Comparison of ENCODE assay signal across 1 cellular context in genomic region chr21:29775462-29775861, GRCh38.
A peak's percentile ranks its signal among the peaks of the same experiment; 100 is the strongest.
TF ChIP-seq lines count a peak whose summit lies in the region.

No MANE protein-coding gene starts in this region.

TF ChIP-seq in K562, 482 proteins besides CTCF, POLR2A, EP300 and RAD21:
- TF ChIP-seq RFX1 (IDR thresholded peaks at IDR 0.05) (peak; percentile 85), PREB (CRISPR knock-in tag; IDR thresholded peaks at IDR 0.05) (no peak), ZNF212 (CRISPR knock-in tag; IDR thresholded peaks at IDR 0.05) (no peak), HOXB6 (CRISPR knock-in tag; IDR thresholded peaks at IDR 0.05; ENCODE audit: borderline replicate concordance) (no peak), PTTG1 (tag; IDR thresholded peaks at IDR 0.05; ENCODE audit: low read depth) (no peak)
